Comparison of ENCODE assay signal across 25 cellular contexts in genomic region chr19:52234406-52234805, GRCh38.
"Had no signal": no experiment of that assay in that cellular context is flagged by ENCODE, and none has a peak within 500 bp of the region (broad histone marks: within the 10 kb centered on the region; RNA-seq: fewer than 3 reads in every experiment).

No MANE protein-coding gene starts in this region.

- H3K27ac Mint-ChIP-seq: natural killer cell treated with Interleukin-12 subunit alpha and Interleukin-12 subunit beta and Interleukin-15 and Interleukin-18, amount 100 ng/mL, for 72 hours; stimulated activated naive B cell treated with anti-CD40 and anti-IgM and Interleukin-4, amounts not matched to agents 10 μg/mL and 1 μg/mL and 100 μg/mL, for 72 hours had no signal

- H3K9me3 Mint-ChIP-seq: immature natural killer cell; naive thymus-derived CD4-positive, alpha-beta T cell; natural killer cell treated with Interleukin-12 subunit alpha and Interleukin-12 subunit beta and Interleukin-15 and Interleukin-18, amount 100 ng/mL, for 72 hours; neural crest cell; stimulated activated naive B cell treated with anti-CD40 and anti-IgM and Interleukin-4, amounts not matched to agents 10 μg/mL and 1 μg/mL and 100 μg/mL, for 72 hours had no signal

- H3K36me3 Mint-ChIP-seq: natural killer cell treated with Interleukin-12 subunit alpha and Interleukin-12 subunit beta and Interleukin-15 and Interleukin-18, amount 100 ng/mL, for 72 hours had no signal

- H3K4me3 Mint-ChIP-seq: immature natural killer cell; naive thymus-derived CD4-positive, alpha-beta T cell; natural killer cell treated with Interleukin-12 subunit alpha and Interleukin-12 subunit beta and Interleukin-15 and Interleukin-18, amount 100 ng/mL, for 72 hours; neural crest cell; stimulated activated naive B cell treated with anti-CD40 and anti-IgM and Interleukin-4, amounts not matched to agents 10 μg/mL and 1 μg/mL and 100 μg/mL, for 72 hours had no signal

- DNase-seq: hypothalamus; immature natural killer cell; kidney; left ventricle myocardium inferior; midbrain; mucosa of descending colon; naive thymus-derived CD4-positive, alpha-beta T cell; nucleus accumbens; pancreas; posterior cingulate gyrus; retina; right cardiac atrium; sigmoid colon; small intestine; spleen; stimulated activated CD4-positive, alpha-beta T cell treated with anti-CD3 and anti-CD28 coated beads, Interleukin-4, amount 100 ng/mL, for 24 hours; stimulated activated naive B cell treated with anti-CD40 and anti-IgM and Interleukin-4, amounts not matched to agents 10 μg/mL and 1 μg/mL and 100 μg/mL, for 72 hours; stimulated activated naive CD8-positive, alpha-beta T cell treated with anti-CD3 and anti-CD28 coated beads, Interleukin-15, Interleukin-2, amounts not matched to agents 100 U/mL and 50 U/mL, for 24 hours; stomach; testis; thyroid gland; transverse colon; upper lobe of left lung had no signal

- H3K27me3 Mint-ChIP-seq: natural killer cell treated with Interleukin-12 subunit alpha and Interleukin-12 subunit beta and Interleukin-15 and Interleukin-18, amount 100 ng/mL, for 72 hours; stimulated activated naive B cell treated with anti-CD40 and anti-IgM and Interleukin-4, amounts not matched to agents 10 μg/mL and 1 μg/mL and 100 μg/mL, for 72 hours had no signal

- ATAC-seq: mucosa of descending colon; naive thymus-derived CD4-positive, alpha-beta T cell; natural killer cell treated with Interleukin-12 subunit alpha and Interleukin-12 subunit beta and Interleukin-15 and Interleukin-18, amount 100 ng/mL, for 72 hours; pancreas; right cardiac atrium; stimulated activated naive B cell treated with anti-CD40 and anti-IgM and Interleukin-4, amounts not matched to agents 10 μg/mL and 1 μg/mL and 100 μg/mL, for 72 hours; stimulated activated naive CD8-positive, alpha-beta T cell treated with anti-CD3 and anti-CD28 coated beads, Interleukin-15, Interleukin-2, amounts not matched to agents 100 U/mL and 50 U/mL, for 24 hours had no signal

- H3K4me1 Mint-ChIP-seq: immature natural killer cell, neural crest cell had no signal
